ENCODE assay signal across 8 cellular contexts in genomic region chr7:148790327-148790726, GRCh38.
"Had no signal": no experiment of that assay in that cellular context is flagged by ENCODE, and none has a peak within 500 bp of the region (broad histone marks: within the 10 kb centered on the region; RNA-seq: fewer than 3 reads in every experiment).

No MANE protein-coding gene starts in this region.

- H3K4me2 ChIP-seq: GM23338, KMS-11 had no signal

- FAIRE-seq: H1, H54, HTR-8/SVneo had no signal

- DNase-seq: H9, HCEC 1CT, KBM-7 had no signal

- H2AFZ ChIP-seq: GM23338 had no signal

- H3K27ac ChIP-seq: KMS-11 had no signal

- H3K4me3 ChIP-seq: GM23338 had no signal

- ATAC-seq: GM23338 had no signal

- H3K9ac ChIP-seq: KMS-11 had no signal
